30 cellular contexts compared by ENCODE assay signal in the genomic region with DNA sequence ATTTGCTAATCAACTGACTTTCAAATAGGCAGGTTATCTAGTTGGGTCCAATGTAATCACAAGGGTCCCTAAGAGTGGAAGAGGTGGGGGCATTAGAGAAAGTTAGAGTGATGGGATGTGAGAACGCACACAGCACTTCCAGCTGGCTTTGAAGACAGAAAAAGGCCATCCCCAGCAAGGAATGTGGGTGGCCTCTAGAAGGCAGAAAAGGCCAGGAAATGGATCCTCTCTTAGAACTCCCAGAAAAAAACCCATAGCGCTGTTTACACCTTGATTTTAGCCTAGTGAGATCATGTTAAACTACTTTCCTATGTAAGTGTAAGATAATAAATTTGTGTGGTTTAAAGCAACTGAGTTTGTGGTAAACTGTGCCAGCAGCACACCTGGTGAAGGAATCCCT.
"Had no signal": no experiment of that assay in that cellular context is flagged by ENCODE, and none has a peak within 500 bp of the region (broad histone marks: within the 10 kb centered on the region; RNA-seq: fewer than 3 reads in every experiment).

No MANE protein-coding gene starts in this region.

- H3K27me3 ChIP-seq: adrenal gland, ascending aorta, breast epithelium, cardiac muscle cell, esophagus squamous epithelium, gastroesophageal sphincter, heart right ventricle, hepatocyte had no signal

- ATAC-seq: activated CD4-positive, alpha-beta T cell treated with anti-CD3 and anti-CD28 coated beads for 36 hours; activated CD8-positive, alpha-beta memory T cell treated with anti-CD3 and anti-CD28 coated beads, Interleukin-2, amount 10 ng/mL, durations not matched to agents 7 days and 5 days; activated CD8-positive, alpha-beta T cell treated with anti-CD3 and anti-CD28 coated beads, Interleukin-2, amount 10 ng/mL, durations not matched to agents 7 days and 5 days; activated naive CD8-positive, alpha-beta T cell treated with anti-CD3 and anti-CD28 coated beads, Interleukin-2, amount 50 U/mL, for 24 hours; effector memory CD8-positive, alpha-beta T cell; gastroesophageal sphincter; heart right ventricle had no signal

- H3K79me2 ChIP-seq: hepatocyte had no signal

- H3K36me3 ChIP-seq: adrenal gland, ascending aorta, breast epithelium, cardiac muscle cell, esophagus squamous epithelium, gastroesophageal sphincter, heart right ventricle had no signal

- H3K4me3 ChIP-seq: adrenal gland, ascending aorta, breast epithelium, cardiac muscle cell, esophagus squamous epithelium, gastroesophageal sphincter, heart right ventricle, hepatocyte had no signal

- H2AFZ ChIP-seq: hepatocyte had no signal

- H3K27ac ChIP-seq: adrenal gland, ascending aorta, breast epithelium, cardiac muscle cell, epithelial cell of prostate, esophagus squamous epithelium, gastroesophageal sphincter, heart right ventricle, hepatocyte had no signal

- H3K9me3 ChIP-seq: adrenal gland, breast epithelium, esophagus squamous epithelium had no signal

- H3K4me1 ChIP-seq: adrenal gland, ascending aorta, breast epithelium, gastroesophageal sphincter, heart right ventricle had no signal

- DNase-seq: activated CD4-positive, alpha-beta memory T cell treated with anti-CD3 and anti-CD28 coated beads for 36 hours; activated CD4-positive, alpha-beta T cell treated with anti-CD3 and anti-CD28 coated beads for 36 hours; activated CD4-positive, alpha-beta T cell treated with anti-CD3 and anti-CD28 coated beads, Interleukin-2, amount 10 ng/mL, durations not matched to agents 24 days and 14 days; activated CD4-positive, CD25-positive, alpha-beta regulatory T cell; activated CD4-positive, CD25-positive, alpha-beta regulatory T cell treated with anti-CD3 and anti-CD28 coated beads, Interleukin-2, amount 50 U/mL, for 72 hours; activated CD8-positive, alpha-beta memory T cell treated with anti-CD3 and anti-CD28 coated beads, Interleukin-2, amount 10 ng/mL, durations not matched to agents 7 days and 5 days; activated CD8-positive, alpha-beta memory T cell treated with anti-CD3 and anti-CD28 coated beads, Interleukin-2, amount 50 U/mL, for 4 hours; activated CD8-positive, alpha-beta T cell treated with anti-CD3 and anti-CD28 coated beads, Interleukin-2, amount 10 ng/mL, durations not matched to agents 7 days and 5 days; activated effector memory CD4-positive, alpha-beta T cell treated with anti-CD3 and anti-CD28 coated beads, Interleukin-2, amount 50 U/mL, for 16 hours; activated naive CD4-positive, alpha-beta T cell treated with anti-CD3 and anti-CD28 coated beads for 36 hours; activated naive CD8-positive, alpha-beta T cell treated with anti-CD3 and anti-CD28 coated beads for 36 hours; activated naive CD8-positive, alpha-beta T cell treated with anti-CD3 and anti-CD28 coated beads, Interleukin-2, amount 50 U/mL, for 24 hours; activated T-cell treated with anti-CD3 and anti-CD28 coated beads, Interleukin-2, amount 50 U/mL, for 1 hour; activated T-cell treated with anti-CD3 and anti-CD28 coated beads, Interleukin-2, amount 50 U/mL, for 48 hours; adrenal gland; central memory CD4-positive, alpha-beta T cell; cortex of kidney; dermis blood vessel endothelial cell; effector CD4-positive, alpha-beta T cell; effector memory CD8-positive, alpha-beta T cell; esophagus squamous epithelium; foreskin melanocyte; heart right ventricle; T-helper 2 cell had no signal

- H3K4me2 ChIP-seq: hepatocyte had no signal
